1 cellular context compared by ENCODE assay signal in the genomic region with DNA sequence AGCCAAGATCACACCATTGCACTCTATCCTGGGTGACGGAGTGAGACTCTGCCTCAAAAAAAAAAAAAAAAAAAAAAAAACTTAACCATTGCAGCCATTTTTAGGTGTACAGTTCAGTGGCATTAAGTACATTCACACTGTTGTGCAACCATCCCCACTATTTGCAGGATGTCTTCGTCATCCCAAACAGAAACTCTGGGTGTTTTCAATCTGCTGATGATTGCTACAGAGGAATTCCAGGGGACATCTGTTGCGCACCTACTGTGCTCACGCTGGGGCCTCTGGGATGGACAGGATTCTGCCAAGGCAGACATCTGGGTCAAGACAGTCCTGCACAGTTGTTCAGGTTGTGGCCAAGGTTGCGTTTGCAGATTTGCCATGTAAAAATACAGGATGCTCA.
TF ChIP-seq lines count a peak whose summit lies in the region.

No MANE protein-coding gene starts in this region.

TF ChIP-seq in IMR-90, 13 proteins besides CTCF, POLR2A, EP300 and RAD21 (continued from another document):
- TF ChIP-seq, protein P1, sequence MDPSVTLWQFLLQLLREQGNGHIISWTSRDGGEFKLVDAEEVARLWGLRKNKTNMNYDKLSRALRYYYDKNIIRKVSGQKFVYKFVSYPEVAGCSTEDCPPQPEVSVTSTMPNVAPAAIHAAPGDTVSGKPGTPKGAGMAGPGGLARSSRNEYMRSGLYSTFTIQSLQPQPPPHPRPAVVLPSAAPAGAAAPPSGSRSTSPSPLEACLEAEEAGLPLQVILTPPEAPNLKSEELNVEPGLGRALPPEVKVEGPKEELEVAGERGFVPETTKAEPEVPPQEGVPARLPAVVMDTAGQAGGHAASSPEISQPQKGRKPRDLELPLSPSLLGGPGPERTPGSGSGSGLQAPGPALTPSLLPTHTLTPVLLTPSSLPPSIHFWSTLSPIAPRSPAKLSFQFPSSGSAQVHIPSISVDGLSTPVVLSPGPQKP (IDR thresholded peaks at IDR 0.05; ENCODE audit: borderline replicate concordance, low read depth, low read length), result no peak
- TF ChIP-seq, protein P2, sequence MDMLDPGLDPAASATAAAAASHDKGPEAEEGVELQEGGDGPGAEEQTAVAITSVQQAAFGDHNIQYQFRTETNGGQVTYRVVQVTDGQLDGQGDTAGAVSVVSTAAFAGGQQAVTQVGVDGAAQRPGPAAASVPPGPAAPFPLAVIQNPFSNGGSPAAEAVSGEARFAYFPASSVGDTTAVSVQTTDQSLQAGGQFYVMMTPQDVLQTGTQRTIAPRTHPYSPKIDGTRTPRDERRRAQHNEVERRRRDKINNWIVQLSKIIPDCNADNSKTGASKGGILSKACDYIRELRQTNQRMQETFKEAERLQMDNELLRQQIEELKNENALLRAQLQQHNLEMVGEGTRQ (IDR thresholded peaks at IDR 0.05; ENCODE audit: low read depth, low read length), result no peak
- TF ChIP-seq MAFK (IDR thresholded peaks at IDR 0.05; ENCODE audit: low read depth, low read length) (no peak), BHLHE40 (IDR thresholded peaks at IDR 0.05; ENCODE audit: low read depth, low read length) (no peak), RFX5 (IDR thresholded peaks at IDR 0.05; ENCODE audit: low read depth, low read length) (no peak), FOS (IDR thresholded peaks at IDR 0.05; ENCODE audit: low read depth, low read length) (no peak)
TF ChIP-seq in IMR-90: peak in this region for 1.
